20 cellular contexts compared by ENCODE assay signal in the genomic region with DNA sequence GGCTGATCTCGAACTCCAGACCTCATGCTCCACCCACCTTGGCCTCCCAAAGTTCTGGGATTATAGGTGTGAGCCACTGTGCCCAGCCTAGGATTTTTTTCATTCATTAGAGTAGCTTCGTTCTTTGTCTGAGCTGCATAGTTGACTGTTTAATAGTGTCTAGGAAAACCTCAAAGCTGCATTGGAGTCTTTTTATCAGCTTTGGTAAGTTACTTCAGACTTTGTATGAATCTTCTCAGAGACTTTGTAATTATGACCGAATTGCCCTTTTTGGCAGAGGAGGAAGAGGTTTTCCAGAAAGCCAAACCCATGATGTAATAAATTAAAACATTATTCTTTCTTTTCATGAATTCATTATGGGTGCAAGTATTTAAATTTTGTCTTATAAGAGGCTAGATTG. TPM values are rescaled to one million over a fixed set of nuclear protein-coding genes. Genes with fewer than 3 reads are reported as not detected.
A peak's percentile ranks its signal among the peaks of the same experiment; 100 is the strongest.
DNase-seq lines count a peak whose midpoint lies in the region; ATAC-seq and TF ChIP-seq lines count a peak whose summit lies in the region.
"Had no signal": no experiment of that assay in that cellular context is flagged by ENCODE, and none has a peak within 500 bp of the region (broad histone marks: within the 10 kb centered on the region; RNA-seq: fewer than 3 reads in every experiment).

No MANE protein-coding gene starts in this region.

- ATAC-seq in gastrocnemius medialis, result no peak
- ATAC-seq: activated CD4-positive, alpha-beta T cell treated with anti-CD3 and anti-CD28 coated beads for 36 hours; left lung; naive thymus-derived CD4-positive, alpha-beta T cell; Panc1 had no signal

- TF ChIP-seq CTCF in AG10803 (conservative IDR thresholded peaks at IDR 0.05; ENCODE audit: low read length), result no peak
- no peak for TF ChIP-seq CTCF in fibroblast of lung (conservative IDR thresholded peaks at IDR 0.05 in 1 of 2, IDR thresholded peaks at IDR 0.05 in 1 of 2; ENCODE audit: low read depth in 1 of 2, low read length in 2 of 2)
- TF ChIP-seq CTCF in gastrocnemius medialis (IDR thresholded peaks at IDR 0.05 in 4 of 5, conservative IDR thresholded peaks at IDR 0.05 in 1 of 5), result no peak
- TF ChIP-seq CTCF in RWPE1 (conservative IDR thresholded peaks at IDR 0.05; ENCODE audit: low read depth), result no peak

- H3K4me3 ChIP-seq in AG10803 (ENCODE audit: low read length), result no peak overlapping the region
- peak overlapping the region; percentile 6 to 99 (median 44) for H3K4me3 ChIP-seq in fibroblast of lung (replicated peaks in 1 of 4; ENCODE audit: control extremely low read depth in 1 of 4, insufficient read depth in 1 of 4, low read depth in 3 of 4, low read length in 4 of 4)
- H3K4me3 ChIP-seq in gastrocnemius medialis, result peak overlapping the region; percentile 8 to 81 (median 44)
- H3K4me3 ChIP-seq: left lung, transverse colon had no signal

- H3K27me3 ChIP-seq in fibroblast of lung (ENCODE audit: control insufficient read depth, insufficient read depth, low read length), result no peaks in the 10 kb centered on the region
- H3K27me3 ChIP-seq in gastrocnemius medialis, result no peaks in the 10 kb centered on the region
- H3K27me3 ChIP-seq: BE2C, left lung, transverse colon had no signal

- no peak overlapping the region for H3K9ac ChIP-seq in fibroblast of lung (ENCODE audit: insufficient read depth, low read length)

- POLR2A ChIA-PET in RWPE1 (lab: Yijun Ruan, JAX; ENCODE audit: low non-redundant PET), result no interaction called here

- in situ Hi-C loops in gastrocnemius medialis (cut with MboI; ENCODE audit: low sequenced_read_pairs in 4 of 4), result no loop called here

- no peaks in the 10 kb centered on the region for H3K9me3 ChIP-seq in fibroblast of lung (ENCODE audit: control insufficient read depth, insufficient read depth, low read depth, low read length)
- H3K9me3 ChIP-seq in gastrocnemius medialis, result no peaks in the 10 kb centered on the region
- H3K9me3 ChIP-seq: BE2C, left lung, transverse colon had no signal

- no peak for TF ChIP-seq POLR2A in gastrocnemius medialis (IDR thresholded peaks at IDR 0.05)

- peak; percentile 58 for DNase-seq in AG10803 (ENCODE audit: low read depth)
- peak; percentile 31 for DNase-seq in RPMI7951 (ENCODE audit: low read depth)
- peak in 1 of 2 donors; percentile 90 for DNase-seq in fibroblast of lung (ENCODE audit: low read depth in 2 of 2)
- DNase-seq in gastrocnemius medialis, result no peak
- DNase-seq in NCI-H774 (lab: John Stamatoyannopoulos, UW), result no peak
- no peak for DNase-seq in RKO (ENCODE audit: low spot score)
- no peak for DNase-seq in RWPE1 (ENCODE audit: low spot score)
- DNase-seq in SK-N-DZ (ENCODE audit: low spot score), result no peak
- DNase-seq: activated CD4-positive, alpha-beta T cell treated with anti-CD3 and anti-CD28 coated beads for 36 hours; activated T-cell treated with anti-CD3 and anti-CD28 coated beads for 4 hours; BE2C; DMS153; left lung; MV-4-11; naive thymus-derived CD4-positive, alpha-beta T cell; NCI-H2081 treated with DMSO at 0.1 percent for 48 hours; NCI-H526; stimulated activated CD8-positive, alpha-beta memory T cell treated with anti-CD3 and anti-CD28 coated beads, Interleukin-4, amount 100 ng/mL, for 48 hours; transverse colon had no signal

- no peak overlapping the region for H3K27ac ChIP-seq in fibroblast of lung (ENCODE audit: insufficient read depth, low read length)
- peak overlapping the region; percentile 4 to 97 (median 91) for H3K27ac ChIP-seq in gastrocnemius medialis
- H3K27ac ChIP-seq in RWPE1, result no peak overlapping the region
- H3K27ac ChIP-seq: left lung had no signal

- no peak overlapping the region for H2AFZ ChIP-seq in fibroblast of lung (ENCODE audit: low read length)

- intact Hi-C loops in gastrocnemius medialis (cut with DNase I; ENCODE audit: low total_unique reads), result loop anchor here (5.0 kb wide), 1 partner anchor 37 kb away; the partner anchor contains the start of gene GIPC2

- H3K4me1 ChIP-seq in fibroblast of lung (ENCODE audit: control insufficient read depth, extremely low read depth, insufficient read depth, low read length) (peaks cover 4% of the 10 kb centered on the region), gastrocnemius medialis (peaks cover 27 to 50% of the 10 kb centered on the region in 2 donors)
- H3K4me1 ChIP-seq: BE2C had no signal

- no peaks in the 10 kb centered on the region for H4K20me1 ChIP-seq in fibroblast of lung (ENCODE audit: control insufficient read depth, extremely low read depth, insufficient read depth, low read length)

- CTCF ChIA-PET in RWPE1 (lab: Yijun Ruan, JAX), result interaction anchor here (1.3 kb wide), 1 partner anchor 9 kb away, joined by 3 read pairs; no protein-coding TSS in a partner anchor

- H3K4me2 ChIP-seq in fibroblast of lung (ENCODE audit: extremely low read depth, insufficient read depth, low read length), result peak overlapping the region; percentile 81

- H3K36me3 ChIP-seq in fibroblast of lung (ENCODE audit: control insufficient read depth, insufficient read depth, low read length) (no peaks in the 10 kb centered on the region), gastrocnemius medialis (peaks cover 0 to 21% of the 10 kb centered on the region in 2 donors)
- H3K36me3 ChIP-seq: BE2C had no signal

- H3K79me2 ChIP-seq in fibroblast of lung (ENCODE audit: control insufficient read depth, insufficient read depth, low read length), result peaks cover 83% of the 10 kb centered on the region

RNA-seq across cellular contexts. Expression of gene DNAJB4, which starts 5.1 kb away (rescaled TPM):
- 40.1 and 53.8 TPM in 2 replicates for total RNA-seq in RPMI7951 (2014; rRNA removed; shearing (Covaris generic))
- 46.5 and 52.0 TPM in 2 replicates for total RNA-seq in fibroblast of lung
- polyA plus RNA-seq in fibroblast of lung, result 45.7 and 78.7 TPM in 2 replicates
- polyA plus RNA-seq in fibroblast of lung (2012), result 41.1 and 78.6 TPM in 2 replicates
- polyA minus RNA-seq in fibroblast of lung (ENCODE audit: low replicate concordance), result 1.2 and 5.8 TPM in 2 replicates
- 10 to 100 TPM; 35.6 to 84.9 (median 45.3) TPM for total RNA-seq in gastrocnemius medialis
- 15.3 and 16.8 TPM in 2 replicates for polyA plus RNA-seq in SK-N-DZ (2014; cell fraction: cytosol; rRNA removed)
- polyA plus RNA-seq in SK-N-DZ (2014; cell fraction: nucleus; rRNA removed), result 13.8 and 19.4 TPM in 2 replicates

RNA-seq across cellular contexts. Expression of gene FUBP1, which starts 31.0 kb away (rescaled TPM):
- 72.6 and 80.1 TPM in 2 replicates for total RNA-seq in RPMI7951 (2014; rRNA removed; shearing (Covaris generic))
- total RNA-seq in fibroblast of lung (77.3 and 99.4 TPM in 2 replicates), gastrocnemius medialis (10 to 100 TPM; 25.6 to 64.3 (median 47.8) TPM)
- polyA plus RNA-seq in fibroblast of lung, result 102 TPM in 2 replicates
- 75.3 and 81.3 TPM in 2 replicates for polyA plus RNA-seq in fibroblast of lung (2012)
- polyA minus RNA-seq in fibroblast of lung (ENCODE audit: low replicate concordance), result 22.8 and 61.8 TPM in 2 replicates
- 251 and 455 TPM in 2 replicates for polyA plus RNA-seq in SK-N-DZ (2014; cell fraction: cytosol; rRNA removed)
- 574 and 602 TPM in 2 replicates for polyA plus RNA-seq in SK-N-DZ (2014; cell fraction: nucleus; rRNA removed)

RNA-seq across cellular contexts. Expression of gene GIPC2, which starts 35.9 kb away (rescaled TPM):
- under 0.01 and 0.10 TPM in 2 replicates for total RNA-seq in RPMI7951 (2014; rRNA removed; shearing (Covaris generic))
- total RNA-seq in fibroblast of lung, result 0.50 and 0.77 TPM in 2 replicates
- 0.35 and 0.56 TPM in 2 replicates for polyA plus RNA-seq in fibroblast of lung
- polyA plus RNA-seq in fibroblast of lung (2012), result 0.30 and 0.51 TPM in 2 replicates
- polyA minus RNA-seq in fibroblast of lung (ENCODE audit: low replicate concordance), result not detected in 2 replicates
- total RNA-seq in gastrocnemius medialis, result 1 to 10 TPM in 3 of 4 donors, under 1 TPM in 1; 0.67 to 1.5 (median 1.3) TPM
- polyA plus RNA-seq in SK-N-DZ (2014; cell fraction: cytosol; rRNA removed), result 0.05 and 0.32 TPM in 2 replicates
- polyA plus RNA-seq in SK-N-DZ (2014; cell fraction: nucleus; rRNA removed), result not detected in 2 replicates

Comparison
In these comparisons a context has a peak if more than half of its experiments do, and no peak if none do; other contexts are left out.
1. DNase-seq: peak in AG10803 (single experiment) and RPMI7951 (single experiment); none in gastrocnemius medialis (0 of 2), NCI-H774 (single experiment), RKO (single experiment), RWPE1 (single experiment) and SK-N-DZ (single experiment).
2. H3K27ac ChIP-seq: peak in gastrocnemius medialis (4 of 4); none in fibroblast of lung (single experiment) and RWPE1 (single experiment).